ENCODE assay signal across 15 cellular contexts in the genomic region with DNA sequence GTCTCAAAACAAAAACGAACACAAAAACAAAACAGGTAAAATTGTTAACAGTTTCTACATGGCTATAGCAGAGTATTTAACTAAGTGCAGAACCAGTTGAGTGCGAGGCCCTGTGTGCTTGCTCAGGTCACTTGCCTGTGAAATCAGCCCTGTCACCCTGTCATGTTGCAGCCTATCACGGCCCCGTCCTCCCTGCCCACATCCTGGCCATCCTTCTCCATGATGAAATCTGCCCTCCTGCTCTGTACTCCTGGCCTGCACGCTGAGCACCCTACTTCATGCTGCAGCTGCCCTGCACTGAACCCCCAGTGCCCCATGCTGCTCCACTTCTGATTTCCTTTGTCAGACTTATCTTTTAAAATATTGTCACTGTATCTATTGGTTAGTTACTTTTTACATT.
"Had no signal": no experiment of that assay in that cellular context is flagged by ENCODE, and none has a peak within 500 bp of the region (broad histone marks: within the 10 kb centered on the region; RNA-seq: fewer than 3 reads in every experiment).

No MANE protein-coding gene starts in this region.

- H3K27me3 Mint-ChIP-seq: activated CD4-positive, alpha-beta memory T cell treated with anti-CD3 and anti-CD28 coated beads for 36 hours; activated naive CD8-positive, alpha-beta T cell treated with anti-CD3 and anti-CD28 coated beads, Interleukin-2, amount 10 ng/mL, durations not matched to agents 7 days and 5 days; naive B cell had no signal

- ATAC-seq: activated CD4-positive, CD25-positive, alpha-beta regulatory T cell treated with anti-CD3 and anti-CD28 coated beads, Interleukin-2, amount 50 U/mL, for 24 hours; activated T-cell treated with anti-CD3 and anti-CD28 coated beads, Interleukin-2, amount 50 U/mL, for 72 hours; esophagus mucosa; left cardiac atrium; lower lobe of right lung; stimulated activated effector memory CD8-positive, alpha-beta T cell treated with anti-CD3 and anti-CD28 coated beads, Interleukin-12 subunit alpha, Interleukin-12 subunit beta, amount 100 ng/mL, for 72 hours had no signal

- DNase-seq: activated CD4-positive, alpha-beta memory T cell treated with anti-CD3 and anti-CD28 coated beads for 36 hours; activated CD8-positive, alpha-beta memory T cell treated with anti-CD3 and anti-CD28 coated beads, Interleukin-2, amount 50 U/mL, for 4 hours; activated naive CD8-positive, alpha-beta T cell treated with anti-CD3 and anti-CD28 coated beads, Interleukin-2, amount 10 ng/mL, durations not matched to agents 7 days and 5 days; activated T-cell treated with anti-CD3 and anti-CD28 coated beads, Interleukin-2, amount 50 U/mL, for 72 hours; anterior cingulate cortex; dorsolateral prefrontal cortex; left cardiac atrium; lower lobe of right lung; naive B cell; substantia nigra; T-helper 2 cell; transverse colon had no signal

- H3K9me3 Mint-ChIP-seq: activated CD4-positive, alpha-beta memory T cell treated with anti-CD3 and anti-CD28 coated beads for 36 hours; activated naive CD8-positive, alpha-beta T cell treated with anti-CD3 and anti-CD28 coated beads, Interleukin-2, amount 10 ng/mL, durations not matched to agents 7 days and 5 days; activated T-cell treated with anti-CD3 and anti-CD28 coated beads, Interleukin-2, amount 50 U/mL, for 72 hours; stimulated activated effector memory CD8-positive, alpha-beta T cell treated with anti-CD3 and anti-CD28 coated beads, Interleukin-12 subunit alpha, Interleukin-12 subunit beta, amount 100 ng/mL, for 72 hours had no signal

- H3K27ac Mint-ChIP-seq: activated CD4-positive, alpha-beta memory T cell treated with anti-CD3 and anti-CD28 coated beads for 36 hours; activated naive CD8-positive, alpha-beta T cell treated with anti-CD3 and anti-CD28 coated beads, Interleukin-2, amount 10 ng/mL, durations not matched to agents 7 days and 5 days; activated T-cell treated with anti-CD3 and anti-CD28 coated beads, Interleukin-2, amount 50 U/mL, for 72 hours; stimulated activated effector memory CD8-positive, alpha-beta T cell treated with anti-CD3 and anti-CD28 coated beads, Interleukin-12 subunit alpha, Interleukin-12 subunit beta, amount 100 ng/mL, for 72 hours had no signal

- H3K4me3 Mint-ChIP-seq: activated CD4-positive, alpha-beta memory T cell treated with anti-CD3 and anti-CD28 coated beads for 36 hours; activated naive CD8-positive, alpha-beta T cell treated with anti-CD3 and anti-CD28 coated beads, Interleukin-2, amount 10 ng/mL, durations not matched to agents 7 days and 5 days; activated T-cell treated with anti-CD3 and anti-CD28 coated beads, Interleukin-2, amount 50 U/mL, for 72 hours; naive B cell; stimulated activated effector memory CD8-positive, alpha-beta T cell treated with anti-CD3 and anti-CD28 coated beads, Interleukin-12 subunit alpha, Interleukin-12 subunit beta, amount 100 ng/mL, for 72 hours had no signal

- H3K36me3 Mint-ChIP-seq: activated naive CD8-positive, alpha-beta T cell treated with anti-CD3 and anti-CD28 coated beads, Interleukin-2, amount 10 ng/mL, durations not matched to agents 7 days and 5 days; naive B cell; stimulated activated effector memory CD8-positive, alpha-beta T cell treated with anti-CD3 and anti-CD28 coated beads, Interleukin-12 subunit alpha, Interleukin-12 subunit beta, amount 100 ng/mL, for 72 hours had no signal
